ENCODE assay signal across 8 cellular contexts in the genomic region with DNA sequence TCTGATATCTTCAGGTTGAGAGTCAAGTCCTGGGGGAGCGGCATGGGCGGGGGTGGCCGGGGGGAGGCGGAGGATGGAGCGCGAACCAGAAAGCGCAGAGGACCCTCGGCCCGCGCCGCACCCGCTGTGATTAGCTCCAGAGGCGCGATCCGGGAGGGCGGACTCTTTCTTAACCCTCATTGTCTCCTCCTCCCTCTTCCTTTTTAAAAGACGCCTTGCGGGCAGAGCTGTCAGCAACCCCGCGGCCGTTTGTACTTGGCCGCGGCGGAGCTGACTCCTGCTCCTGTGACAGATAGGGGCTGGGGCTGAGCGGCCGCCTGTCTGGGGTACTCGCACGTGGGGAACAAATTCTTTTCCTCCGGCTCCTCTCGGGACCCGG. TPM values are rescaled to one million over a fixed set of nuclear protein-coding genes. Genes with fewer than 3 reads are reported as not detected.
A peak's percentile ranks its signal among the peaks of the same experiment; 100 is the strongest.
DNase-seq lines count a peak whose midpoint lies in the region; ATAC-seq, FAIRE-seq and TF ChIP-seq lines count a peak whose summit lies in the region.

SHISA3 (plus strand) TSS at position 233 of the 379 bp plus-strand sequence. CDS start 569 bp downstream, outside the sequence.

- H3K27ac ChIP-seq in lung (ENCODE audit: low read depth in 1 of 2, low read length in 1 of 2) (no peak within 1 kb of the TSS), upper lobe of right lung (no peak within 1 kb of the TSS)

- H3K27me3 ChIP-seq in H7 (ENCODE audit: control insufficient read depth, insufficient read depth, low read length) (peaks cover 68% of the 10 kb centered on the region), lung (ENCODE audit: control insufficient read depth, insufficient read depth) (no peaks in the 10 kb centered on the region), upper lobe of right lung (peaks cover 52% of the 10 kb centered on the region)

- intact Hi-C loops in upper lobe of right lung (cut with DNase I) = no loop called here
- intact Hi-C loops in head of caudate nucleus (cut with DNase I) = no loop called here

- H3K4me1 ChIP-seq in lung (ENCODE audit: control insufficient read depth in 2 of 2, insufficient read depth in 2 of 2, low read length in 2 of 2) (peaks cover 1 to 17% of the 10 kb centered on the region in 2 donors), upper lobe of right lung (peaks cover 17% of the 10 kb centered on the region)

- no peak for FAIRE-seq in GM12891 (lab: Jason Lieb, UNC)

- TF ChIP-seq POLR2A in GM12891 (IDR thresholded peaks at IDR 0.05; ENCODE audit: low read depth, low read length) = no peak

- 0 to 1% methylated on average over 27 to 31 of the region's 31 CpGs for WGBS in lung, 2 donors

- H3K9me3 ChIP-seq in lung (ENCODE audit: control insufficient read depth in 2 of 2, insufficient read depth in 1 of 2, low read length in 1 of 2) (peaks cover 0 to 5% of the 10 kb centered on the region in 2 donors), upper lobe of right lung (no peaks in the 10 kb centered on the region)

- H3K36me3 ChIP-seq in H7 (replicated peaks; ENCODE audit: control insufficient read depth, insufficient read depth, low read length) (no peaks in the 10 kb centered on the region), lung (ENCODE audit: control insufficient read depth in 2 of 2, insufficient read depth in 2 of 2, low read length in 2 of 2) (no peaks in the 10 kb centered on the region), upper lobe of right lung (no peaks in the 10 kb centered on the region)

- ATAC-seq in lung (ENCODE audit: insufficient read depth, low FRiP score) (peak; percentile 12), upper lobe of right lung (peak; percentile 40)

- peak; percentile 25 for DNase-seq in GM12891 (ENCODE audit: insufficient read length, low spot score)
- DNase-seq in H7 = peak; percentile 80
- DNase-seq in NCI-H226 = peak; percentile 15
- peak; percentile 48 to 60 for DNase-seq in cardiac fibroblast (ENCODE audit: low read depth in 2 of 2)
- DNase-seq in lung (ENCODE audit: low spot score) = no peak
- DNase-seq in upper lobe of right lung = no peak
- no peak for DNase-seq in GM19238 (ENCODE audit: insufficient read length, low spot score)
- no peak for DNase-seq in head of caudate nucleus

- H3K4me3 ChIP-seq in H7 (ENCODE audit: insufficient read depth, low read depth, low read length) = peak within 1 kb of the TSS; percentile 61
- peak within 1 kb of the TSS; percentile 59 to 60 for H3K4me3 ChIP-seq in cardiac fibroblast (replicated peaks in 1 of 2; ENCODE audit: low read depth in 2 of 2, low read length in 2 of 2)
- peak within 1 kb of the TSS; percentile 36 for H3K4me3 ChIP-seq in lung
- peak within 1 kb of the TSS; percentile 55 for H3K4me3 ChIP-seq in upper lobe of right lung

- TF ChIP-seq CTCF in cardiac fibroblast (IDR thresholded peaks at IDR 0.05; ENCODE audit: low read depth, low read length) (no peak), lung (IDR thresholded peaks at IDR 0.05; ENCODE audit: control extremely low read depth, extremely low read depth) (no peak), upper lobe of right lung (IDR thresholded peaks at IDR 0.05) (no peak)

TF ChIP-seq in GM12891, 5 proteins besides CTCF, POLR2A, EP300 and RAD21:
- no peak for TF ChIP-seq POU2F2 (IDR thresholded peaks at IDR 0.05; ENCODE audit: low read depth, low read length)
- no peak for TF ChIP-seq TAF1 (IDR thresholded peaks at IDR 0.05; ENCODE audit: low read depth, low read length)
- no peak for TF ChIP-seq PAX5 (IDR thresholded peaks at IDR 0.05; ENCODE audit: insufficient read depth, low read length, severe bottlenecking)
- TF ChIP-seq POLR2AphosphoS5 (IDR thresholded peaks at IDR 0.05; ENCODE audit: low read depth, low read length) = no peak

RNA-seq across cellular contexts. Expression of gene SHISA3, which starts in this region (rescaled TPM):
- polyA plus RNA-seq in GM12891 (2012; ENCODE audit: low read depth, missing spikeins) = 1.9 TPM
- 1.6 and 2.2 TPM in 2 replicates for total RNA-seq in H7 (2014; rRNA removed; shearing (Covaris generic))
- total RNA-seq in lung (10 to 100 TPM in 1 of 2 donors, 1 to 10 TPM in 1; 2.2 to 13.5 TPM), upper lobe of right lung (5.8 TPM)
- polyA plus RNA-seq in lung = 1 to 10 TPM in 1 of 2 donors, under 1 TPM in 1; 1.00 to 1.8 TPM

Comparison
In these comparisons a context has a peak if more than half of its experiments do, and no peak if none do; other contexts are left out.
1. DNase-seq: peak in GM12891 (single experiment), H7 (single experiment), NCI-H226 (single experiment) and cardiac fibroblast (2 of 2); none in lung (single experiment), upper lobe of right lung (single experiment), GM19238 (single experiment) and head of caudate nucleus (0 of 42).
2. Peak in every context shown above with its lines, with median percentiles within 50 percentile points of each other: H3K4me3 ChIP-seq.